9 cellular contexts compared by ENCODE assay signal in genomic region chr7:50317221-50317678, GRCh38. TPM values are rescaled to one million over a fixed set of nuclear protein-coding genes. Genes with fewer than 3 reads are reported as not detected.
DNase-seq lines count a peak whose midpoint lies in the region; ATAC-seq and TF ChIP-seq lines count a peak whose summit lies in the region.
"Had no signal": no experiment of that assay in that cellular context is flagged by ENCODE, and none has a peak within 500 bp of the region (broad histone marks: within the 10 kb centered on the region; RNA-seq: fewer than 3 reads in every experiment).

No MANE protein-coding gene starts in this region.

- H3K27me3 ChIP-seq in CD8-positive, alpha-beta T cell (ENCODE audit: insufficient read depth, low read length), result no peaks in the 10 kb centered on the region

- H3K27ac Mint-ChIP-seq in CD8-positive, alpha-beta T cell, result peak overlapping the region; percentile 96
- peak overlapping the region; percentile 99 for H3K27ac Mint-ChIP-seq in activated naive CD4-positive, alpha-beta T cell treated with anti-CD3 and anti-CD28 coated beads for 36 hours

- peak overlapping the region; percentile 26 for H3K4me3 Mint-ChIP-seq in CD8-positive, alpha-beta T cell
- peak overlapping the region; percentile 71 for H3K4me3 Mint-ChIP-seq in activated naive CD4-positive, alpha-beta T cell treated with anti-CD3 and anti-CD28 coated beads for 36 hours

- no peaks in the 10 kb centered on the region for H3K9me3 ChIP-seq in CD8-positive, alpha-beta T cell (ENCODE audit: low read length)

- H3K4me1 Mint-ChIP-seq in CD8-positive, alpha-beta T cell (ENCODE audit: low read depth), result peaks cover 95% of the 10 kb centered on the region
- peaks cover 90% of the 10 kb centered on the region for H3K4me1 Mint-ChIP-seq in activated naive CD4-positive, alpha-beta T cell treated with anti-CD3 and anti-CD28 coated beads for 36 hours (ENCODE audit: low read depth)

- H3K27me3 Mint-ChIP-seq in CD8-positive, alpha-beta T cell (ENCODE audit: low read depth), result no peaks in the 10 kb centered on the region
- no peaks in the 10 kb centered on the region for H3K27me3 Mint-ChIP-seq in activated naive CD4-positive, alpha-beta T cell treated with anti-CD3 and anti-CD28 coated beads for 36 hours (ENCODE audit: low read depth)

- ATAC-seq in CD8-positive, alpha-beta T cell, result peak; percentile 72
- ATAC-seq in GM19397 (IDR thresholded peaks at IDR 0.05; ENCODE audit: unreplicated experiment) (peak; percentile 45), HG03159 (IDR thresholded peaks at IDR 0.05; ENCODE audit: unreplicated experiment) (peak; percentile 79)

- peaks cover 51% of the 10 kb centered on the region for H3K36me3 Mint-ChIP-seq in CD8-positive, alpha-beta T cell
- peaks cover 82% of the 10 kb centered on the region for H3K36me3 Mint-ChIP-seq in activated naive CD4-positive, alpha-beta T cell treated with anti-CD3 and anti-CD28 coated beads for 36 hours (ENCODE audit: low read depth)

- H3K9me3 Mint-ChIP-seq in CD8-positive, alpha-beta T cell, result no peaks in the 10 kb centered on the region
- H3K9me3 Mint-ChIP-seq in activated naive CD4-positive, alpha-beta T cell treated with anti-CD3 and anti-CD28 coated beads for 36 hours, result no peaks in the 10 kb centered on the region

- intact Hi-C loops in CD8-positive, alpha-beta T cell (cut with DNase I, micrococcal nuclease), result loop anchor here (1.0 to 5.0 kb wide), 3 partner anchors 10 to 175 kb away; no protein-coding TSS in a partner anchor
- intact Hi-C loops in activated naive CD4-positive, alpha-beta T cell treated with anti-CD3 and anti-CD28 coated beads for 36 hours (cut with micrococcal nuclease), result loop anchor here (1.0 to 2.0 kb wide), 13 partner anchors 8 to 169 kb away; no protein-coding TSS in a partner anchor

- peak overlapping the region; percentile 52 for H3K4me3 ChIP-seq in CD8-positive, alpha-beta T cell (ENCODE audit: low read depth, low read length)

- POLR2A ChIA-PET in CD8-positive, alpha-beta T cell (lab: Charles Lee), result interaction anchor here (0.5 to 25.1 kb wide), 5 partner anchors 4 to 112 kb away, joined by 3 to 1039 read pairs (median 388); partner anchors contain the start of gene IKZF1

- H3K4me1 ChIP-seq in CD8-positive, alpha-beta T cell (ENCODE audit: insufficient read depth, low read length), result peaks cover 98% of the 10 kb centered on the region

- no peak for TF ChIP-seq CTCF in CD8-positive, alpha-beta T cell (IDR thresholded peaks at IDR 0.05)

- peak overlapping the region; percentile 96 for H3K27ac ChIP-seq in CD8-positive, alpha-beta T cell (ENCODE audit: low read depth, low read length)

- CTCF ChIA-PET in CD8-positive, alpha-beta T cell (lab: Charles Lee), result interaction anchor here (0.7 to 25.1 kb wide), 8 partner anchors 11 to 112 kb away, joined by 3 to 494 read pairs (median 6); partner anchors contain the start of gene IKZF1
- CTCF ChIA-PET in activated naive CD4-positive, alpha-beta T cell treated with anti-CD3 and anti-CD28 coated beads for 36 hours (lab: Charles Lee), result interaction anchor here (0.8 to 13.6 kb wide), 10 partner anchors 8 to 174 kb away, joined by 3 to 137 read pairs (median 3); no protein-coding TSS in a partner anchor

- peak in 2 of 7 experiments; percentile 54 to 80 for DNase-seq in CD8-positive, alpha-beta T cell
- DNase-seq in activated naive CD4-positive, alpha-beta T cell treated with anti-CD3 and anti-CD28 coated beads for 36 hours, result peak; percentile 77
- no peak for DNase-seq in medulla oblongata (ENCODE audit: extremely low spot score)
- no peak for DNase-seq in NCI-H1436 (lab: John Stamatoyannopoulos, UW)
- no peak for DNase-seq in NCI-H446 (lab: John Stamatoyannopoulos, UW)
- no peak for DNase-seq in DMS153 treated with DMSO at 0.1 percent for 48 hours (lab: John Stamatoyannopoulos, UW; ENCODE audit: unreplicated experiment)

- H3K36me3 ChIP-seq in CD8-positive, alpha-beta T cell (ENCODE audit: insufficient read depth, low read length), result peaks cover 15% of the 10 kb centered on the region

RNA-seq across cellular contexts. Expression of gene IKZF1, which starts 12.7 kb away (rescaled TPM):
- 100 to 1,000 TPM; 248 TPM for total RNA-seq in CD8-positive, alpha-beta T cell
- total RNA-seq in activated naive CD4-positive, alpha-beta T cell treated with anti-CD3 and anti-CD28 coated beads for 36 hours, result 100 to 1,000 TPM; 213 to 226 TPM
- total RNA-seq: MCF 10A had no signal
